Comparison of ENCODE assay signal across 13 cellular contexts in genomic region chr1:239811211-239811902, GRCh38.
DNase-seq lines count a peak whose midpoint lies in the region; ATAC-seq lines count a peak whose summit lies in the region.
"Had no signal": no experiment of that assay in that cellular context is flagged by ENCODE, and none has a peak within 500 bp of the region (broad histone marks: within the 10 kb centered on the region; RNA-seq: fewer than 3 reads in every experiment).

No MANE protein-coding gene starts in this region.

- H2BK15ac ChIP-seq in neuronal stem cell (ENCODE audit: low read length) = no peak overlapping the region

- H2AK5ac ChIP-seq in neuronal stem cell (ENCODE audit: low read depth, low read length) = no peak overlapping the region

- no peak overlapping the region for H3K4me3 Mint-ChIP-seq in activated CD4-positive, alpha-beta T cell treated with anti-CD3 and anti-CD28 coated beads, Interleukin-2, amount 10 ng/mL, durations not matched to agents 7 days and 5 days
- H3K4me3 Mint-ChIP-seq: activated naive CD8-positive, alpha-beta T cell; naive thymus-derived CD8-positive, alpha-beta T cell had no signal

- H3K4me1 ChIP-seq in neuronal stem cell (ENCODE audit: control insufficient read depth in 2 of 2, insufficient read depth in 1 of 2, low read depth in 1 of 2, low read length in 2 of 2) = peaks cover 20 to 25% of the 10 kb centered on the region in 2 donors
- no peaks in the 10 kb centered on the region for H3K4me1 ChIP-seq in HAP-1

- no peaks in the 10 kb centered on the region for H3K27me3 Mint-ChIP-seq in activated CD4-positive, alpha-beta T cell treated with anti-CD3 and anti-CD28 coated beads, Interleukin-2, amount 10 ng/mL, durations not matched to agents 7 days and 5 days
- H3K27me3 Mint-ChIP-seq: activated naive CD8-positive, alpha-beta T cell; naive thymus-derived CD8-positive, alpha-beta T cell had no signal

- DNase-seq in activated CD4-positive, alpha-beta T cell treated with anti-CD3 and anti-CD28 coated beads, Interleukin-2, amount 10 ng/mL, durations not matched to agents 7 days and 5 days = peak; percentile 17
- DNase-seq in activated CD4-positive, alpha-beta T cell treated with anti-CD3 and anti-CD28 coated beads for 4 hours = no peak
- DNase-seq in NCI-H69 (lab: John Stamatoyannopoulos, UW) (peak; percentile 6), neuronal stem cell (ENCODE audit: low spot score) (no peak), HAP-1 (ENCODE audit: low spot score in 2 of 2) (no peak), NCI-H1048 (lab: John Stamatoyannopoulos, UW) (no peak)
- DNase-seq in central memory CD4-positive, alpha-beta T cell = peak; percentile 3
- DNase-seq: cortex of kidney; Karpas-422; naive thymus-derived CD8-positive, alpha-beta T cell; NCI-H345 had no signal

- H3K27ac Mint-ChIP-seq in activated CD4-positive, alpha-beta T cell treated with anti-CD3 and anti-CD28 coated beads, Interleukin-2, amount 10 ng/mL, durations not matched to agents 7 days and 5 days = peak overlapping the region; percentile 21
- H3K27ac Mint-ChIP-seq: activated naive CD8-positive, alpha-beta T cell; naive thymus-derived CD8-positive, alpha-beta T cell had no signal

- no peak overlapping the region for H3K4me3 ChIP-seq in neuronal stem cell (ENCODE audit: low read length in 2 of 2)
- no peak overlapping the region for H3K4me3 ChIP-seq in HAP-1

- WGBS in neuronal stem cell (ENCODE audit: extremely low coverage in 2 of 2, insufficient read length in 2 of 2, insufficient replicate concordance in 1 of 2), 2 donors = no CpG with 5 or more reads among the region's 8 CpGs

- H2AFZ ChIP-seq in neuronal stem cell (ENCODE audit: low read length) = no peak overlapping the region

- H3K36me3 ChIP-seq in neuronal stem cell (replicated peaks in 1 of 2; ENCODE audit: control insufficient read depth in 2 of 2, insufficient read depth in 2 of 2, low read length in 2 of 2) = no peaks in the 10 kb centered on the region
- no peaks in the 10 kb centered on the region for H3K36me3 ChIP-seq in HAP-1 (replicated peaks)

- no peaks in the 10 kb centered on the region for H3K9me3 Mint-ChIP-seq in activated CD4-positive, alpha-beta T cell treated with anti-CD3 and anti-CD28 coated beads, Interleukin-2, amount 10 ng/mL, durations not matched to agents 7 days and 5 days
- H3K9me3 Mint-ChIP-seq: naive thymus-derived CD8-positive, alpha-beta T cell had no signal

- no peak overlapping the region for H3K18ac ChIP-seq in neuronal stem cell (ENCODE audit: low read length)

- peak overlapping the region; percentile 7 for H3K27ac ChIP-seq in neuronal stem cell (replicated peaks; ENCODE audit: low read length)

- no peak overlapping the region for H4K8ac ChIP-seq in neuronal stem cell (ENCODE audit: low read depth, low read length)

- no peak overlapping the region for H3K14ac ChIP-seq in neuronal stem cell (ENCODE audit: low read length)

- no peaks in the 10 kb centered on the region for H3K79me1 ChIP-seq in neuronal stem cell (ENCODE audit: low read depth, low read length)

- CTCF ChIA-PET in activated CD4-positive, alpha-beta T cell treated with anti-CD3 and anti-CD28 coated beads, Interleukin-2, amount 10 ng/mL, durations not matched to agents 7 days and 5 days (lab: Charles Lee) = interaction anchor here (0.7 to 1.9 kb wide), 2 partner anchors 8 to 20 kb away, joined by 3 to 4 read pairs; no protein-coding TSS in a partner anchor

- H3K4ac ChIP-seq in neuronal stem cell (ENCODE audit: low read length) = no peak overlapping the region

- H3K9me3 ChIP-seq in neuronal stem cell (replicated peaks in 1 of 2; ENCODE audit: control insufficient read depth in 2 of 2, insufficient read depth in 1 of 2, low read depth in 1 of 2, low read length in 2 of 2) (no peaks in the 10 kb centered on the region), HAP-1 (no peaks in the 10 kb centered on the region)

- peaks cover 35% of the 10 kb centered on the region for H3K4me1 Mint-ChIP-seq in activated CD4-positive, alpha-beta T cell treated with anti-CD3 and anti-CD28 coated beads, Interleukin-2, amount 10 ng/mL, durations not matched to agents 7 days and 5 days

- H3K9ac ChIP-seq in neuronal stem cell (ENCODE audit: low read depth, low read length, poor library complexity) = no peak overlapping the region

- H2BK120ac ChIP-seq in neuronal stem cell (ENCODE audit: low read depth, low read length) = no peak overlapping the region

- no peak for ATAC-seq in GM21423 (IDR thresholded peaks at IDR 0.05; ENCODE audit: unreplicated experiment)
- ATAC-seq: naive thymus-derived CD8-positive, alpha-beta T cell had no signal

- no peak overlapping the region for H2BK5ac ChIP-seq in neuronal stem cell (ENCODE audit: low read length)

- no peak overlapping the region for H4K91ac ChIP-seq in neuronal stem cell (ENCODE audit: low read depth, low read length, poor library complexity)

- POLR2A ChIA-PET in activated CD4-positive, alpha-beta T cell treated with anti-CD3 and anti-CD28 coated beads, Interleukin-2, amount 10 ng/mL, durations not matched to agents 7 days and 5 days (lab: Charles Lee) = no interaction called here

- H3K4me2 ChIP-seq in neuronal stem cell (ENCODE audit: insufficient read depth, low read length, poor library complexity, severe bottlenecking) = no peak overlapping the region

- H3K27me3 ChIP-seq in neuronal stem cell (ENCODE audit: control insufficient read depth in 3 of 3, insufficient read depth in 3 of 3, low read depth in 1 of 3, low read length in 3 of 3) = no peaks in the 10 kb centered on the region
- no peaks in the 10 kb centered on the region for H3K27me3 ChIP-seq in HAP-1 (ENCODE audit: low read depth)

- in situ Hi-C loops in HAP-1 (cut with MboI; ENCODE audit: low sequenced_read_pairs) = no loop called here

- H3K23ac ChIP-seq in neuronal stem cell (ENCODE audit: low read depth, low read length, poor library complexity) = no peak overlapping the region

- H2BK12ac ChIP-seq in neuronal stem cell (ENCODE audit: low read length) = no peak overlapping the region

- no peaks in the 10 kb centered on the region for H3K36me3 Mint-ChIP-seq in activated CD4-positive, alpha-beta T cell treated with anti-CD3 and anti-CD28 coated beads, Interleukin-2, amount 10 ng/mL, durations not matched to agents 7 days and 5 days (ENCODE audit: low read depth)
- H3K36me3 Mint-ChIP-seq: activated naive CD8-positive, alpha-beta T cell; naive thymus-derived CD8-positive, alpha-beta T cell had no signal

Comparison
In these comparisons a context has a peak if more than half of its experiments do, and no peak if none do; other contexts are left out.
1. DNase-seq: peak in activated CD4-positive, alpha-beta T cell treated with anti-CD3 and anti-CD28 coated beads, Interleukin-2, amount 10 ng/mL, durations not matched to agents 7 days and 5 days (single experiment), NCI-H69 (single experiment) and central memory CD4-positive, alpha-beta T cell (single experiment); none in activated CD4-positive, alpha-beta T cell treated with anti-CD3 and anti-CD28 coated beads for 4 hours (0 of 2), neuronal stem cell (single experiment), HAP-1 (0 of 2) and NCI-H1048 (single experiment).